In genomic region chr5:178380541-178381074, GRCh38 we compare ENCODE assay signal across 1 cellular context.
TF ChIP-seq lines count a peak whose summit lies in the region.

No MANE protein-coding gene starts in this region.

TF ChIP-seq in WTC11, 78 proteins besides CTCF, POLR2A, EP300 and RAD21 (continued from another document):
- TF ChIP-seq ZNF532 (CRISPR knock-in tag; IDR thresholded peaks at IDR 0.05; ENCODE audit: borderline replicate concordance) (no peak), ZBTB43 (CRISPR knock-in tag; IDR thresholded peaks at IDR 0.05) (no peak), ZNF425 (CRISPR knock-in tag; conservative IDR thresholded peaks at IDR 0.05) (no peak), NR1H2 (CRISPR knock-in tag; IDR thresholded peaks at IDR 0.05) (no peak), ZNF416 (CRISPR knock-in tag; IDR thresholded peaks at IDR 0.05) (no peak), E2F5 (CRISPR knock-in tag; IDR thresholded peaks at IDR 0.05) (no peak)
